In the genomic region with DNA sequence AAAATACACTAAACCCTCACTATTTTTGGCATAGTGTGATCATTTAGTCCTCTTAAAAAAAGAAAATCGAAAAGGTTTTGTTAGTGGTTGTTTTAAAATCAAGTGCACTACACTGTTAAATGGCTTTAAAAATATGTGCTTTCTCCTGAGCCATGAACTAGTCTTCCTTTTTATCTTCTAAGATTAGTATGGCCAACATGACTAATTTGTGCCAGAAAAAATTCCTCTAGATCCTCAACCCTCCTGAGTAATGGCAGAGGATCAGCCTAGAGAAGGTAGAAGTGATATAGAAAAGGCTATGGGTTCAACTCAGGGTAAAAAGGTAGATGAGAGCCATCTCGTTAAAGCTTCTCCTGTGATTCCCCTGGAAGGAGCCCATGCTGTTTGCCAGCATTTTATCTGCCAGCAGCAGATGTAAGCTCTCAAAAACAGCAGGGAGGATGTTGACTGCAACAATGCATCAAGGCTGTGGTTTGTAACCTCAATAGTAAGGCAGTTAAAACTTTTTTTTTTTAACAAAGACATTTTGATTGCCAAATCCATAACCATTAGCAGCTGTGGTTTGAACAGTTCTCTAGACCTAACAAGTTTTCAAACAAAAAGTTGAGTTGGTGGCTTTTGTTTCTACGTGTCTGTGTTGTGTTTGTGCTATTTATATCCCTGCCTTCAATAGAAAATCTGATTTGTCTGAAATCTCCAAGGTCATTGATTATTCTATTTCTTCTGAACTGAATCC, we compare ENCODE assay signal across 8 cellular contexts. TPM values are rescaled to one million over a fixed set of nuclear protein-coding genes. Genes with fewer than 3 reads are reported as not detected.
DNase-seq lines count a peak whose midpoint lies in the region; ATAC-seq, FAIRE-seq and TF ChIP-seq lines count a peak whose summit lies in the region.

No MANE protein-coding gene starts in this region.

- no peak for TF ChIP-seq CTCF in omental fat pad (IDR thresholded peaks at IDR 0.05)

- H3K27ac ChIP-seq in epithelial cell of prostate (no peak overlapping the region), caudate nucleus (ENCODE audit: low read depth, low read length) (no peak overlapping the region)

- ATAC-seq in omental fat pad (ENCODE audit: low FRiP score) = peak; percentile 75
- no peak for ATAC-seq in HG03175 (IDR thresholded peaks at IDR 0.05; ENCODE audit: unreplicated experiment)
- ATAC-seq in HG03095 (IDR thresholded peaks at IDR 0.05; ENCODE audit: unreplicated experiment) = no peak

- DNase-seq in GM18507 (ENCODE audit: extremely low spot score, insufficient read length, low read depth) (no peak), NCI-H1417 treated with DMSO at 0.1 percent for 48 hours (lab: John Stamatoyannopoulos, UW) (peak; percentile 20), epithelial cell of prostate (ENCODE audit: low read depth, low spot score) (peak; percentile 10), omental fat pad (ENCODE audit: low spot score) (no peak), caudate nucleus (lab: John Stamatoyannopoulos, UW) (no peak)
- peak; percentile 11 for DNase-seq in activated CD4-positive, alpha-beta T cell treated with anti-CD3 and anti-CD28 coated beads for 1 hour

- FAIRE-seq in GM18507 (lab: Jason Lieb, UNC) = peak; percentile 79

RNA-seq across cellular contexts. Expression of gene ZNF609, which starts 30.2 kb away (rescaled TPM):
- 10 to 100 TPM; 26.1 to 32.4 (median 29.6) TPM for total RNA-seq in omental fat pad

RNA-seq across cellular contexts. Expression of gene TRIP4, which starts 42.5 kb away (rescaled TPM):
- 10 to 100 TPM in 2 of 4 donors, 1 to 10 TPM in 2; 9.0 to 20.0 (median 11.4) TPM for total RNA-seq in omental fat pad

RNA-seq across cellular contexts. Expression of gene PCLAF, which starts 48.9 kb away (rescaled TPM):
- total RNA-seq in omental fat pad = 1 to 10 TPM in 2 of 4 donors, not detected in 2; 1.0 to 1.7 TPM

Comparison
In these comparisons a context has a peak if more than half of its experiments do, and no peak if none do; other contexts are left out.
1. DNase-seq: peak in NCI-H1417 treated with DMSO at 0.1 percent for 48 hours (single experiment), activated CD4-positive, alpha-beta T cell treated with anti-CD3 and anti-CD28 coated beads for 1 hour (single experiment) and epithelial cell of prostate (single experiment); none in GM18507 (single experiment), omental fat pad (single experiment) and caudate nucleus (0 of 61).